ENCODE assay signal across 31 cellular contexts in the genomic region with DNA sequence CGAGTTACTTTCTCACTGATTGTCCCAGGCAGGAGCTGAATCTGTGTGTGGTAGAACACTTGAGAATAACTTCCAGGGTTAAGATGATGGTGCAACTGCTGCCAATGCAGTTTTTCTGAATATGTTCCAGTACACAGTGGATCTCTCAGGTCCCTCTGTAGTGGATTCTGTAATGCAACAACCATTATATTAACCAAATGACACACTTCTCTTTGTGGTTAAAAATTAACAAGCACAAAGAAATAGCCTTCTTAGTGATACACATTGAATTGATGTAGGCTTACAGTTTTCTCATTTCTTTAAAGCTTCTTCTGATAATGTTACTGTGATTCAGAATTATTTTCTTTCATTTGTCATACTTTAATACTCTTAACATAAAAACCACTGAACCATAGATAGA.
"Had no signal": no experiment of that assay in that cellular context is flagged by ENCODE, and none has a peak within 500 bp of the region (broad histone marks: within the 10 kb centered on the region; RNA-seq: fewer than 3 reads in every experiment).

No MANE protein-coding gene starts in this region.

- H3K27ac ChIP-seq: ascending aorta, cardiac muscle cell, VCaP had no signal

- H3K36me3 ChIP-seq: ascending aorta, cardiac muscle cell had no signal

- ATAC-seq: activated CD8-positive, alpha-beta memory T cell treated with anti-CD3 and anti-CD28 coated beads, Interleukin-2, amount 10 ng/mL, durations not matched to agents 7 days and 5 days; activated CD8-positive, alpha-beta T cell treated with anti-CD3 and anti-CD28 coated beads, Interleukin-2, amount 10 ng/mL, durations not matched to agents 7 days and 5 days; activated naive CD8-positive, alpha-beta T cell treated with anti-CD3 and anti-CD28 coated beads, Interleukin-2, amount 50 U/mL, for 24 hours had no signal

- DNase-seq: activated B cell treated with CpG ODN at 0.5 μM for 24 hours; activated CD4-positive, alpha-beta memory T cell treated with anti-CD3 and anti-CD28 coated beads, Interleukin-2, amount 10 ng/mL, durations not matched to agents 7 days and 5 days; activated CD4-positive, alpha-beta T cell treated with anti-CD3 and anti-CD28 coated beads for 4 hours; activated CD4-positive, alpha-beta T cell treated with anti-CD3 and anti-CD28 coated beads, Interleukin-2, amount 10 ng/mL, durations not matched to agents 24 days and 14 days; activated CD4-positive, alpha-beta T cell treated with anti-CD3 and anti-CD28 coated beads, Interleukin-2, amount 50 U/mL, for 1 hour; activated CD4-positive, alpha-beta T cell treated with anti-CD3 and anti-CD28 coated beads, Interleukin-2, amount 50 U/mL, for 4 hours; activated CD4-positive, CD25-positive, alpha-beta regulatory T cell treated with anti-CD3 and anti-CD28 coated beads, Interleukin-2, amount 50 U/mL, for 72 hours; activated CD8-positive, alpha-beta memory T cell treated with anti-CD3 and anti-CD28 coated beads for 24 hours; activated CD8-positive, alpha-beta memory T cell treated with anti-CD3 and anti-CD28 coated beads, Interleukin-2, amount 10 ng/mL, durations not matched to agents 7 days and 5 days; activated CD8-positive, alpha-beta memory T cell treated with anti-CD3 and anti-CD28 coated beads, Interleukin-2, amount 50 U/mL, for 48 hours; activated CD8-positive, alpha-beta T cell treated with anti-CD3 and anti-CD28 coated beads, Interleukin-2, amount 10 ng/mL, durations not matched to agents 7 days and 5 days; activated effector memory CD4-positive, alpha-beta T cell treated with Interleukin-2 at 50 U/mL for 16 hours; activated gamma-delta T cell; activated naive CD4-positive, alpha-beta T cell treated with anti-CD3 and anti-CD28 coated beads, Interleukin-2, amount 10 ng/mL, durations not matched to agents 7 days and 5 days; activated naive CD4-positive, alpha-beta T cell treated with Interleukin-2 at 50 U/mL for 16 hours; activated naive CD8-positive, alpha-beta T cell treated with anti-CD3 and anti-CD28 coated beads, Interleukin-2, amount 10 ng/mL, durations not matched to agents 7 days and 5 days; activated naive CD8-positive, alpha-beta T cell treated with anti-CD3 and anti-CD28 coated beads, Interleukin-2, amount 50 U/mL, for 24 hours; activated T-cell treated with anti-CD3 and anti-CD28 coated beads, Interleukin-2, amount 50 U/mL, for 24 hours; activated T-cell treated with anti-CD3 and anti-CD28 coated beads, Interleukin-2, amount 50 U/mL, for 48 hours; amygdala; anterior cingulate cortex; caudate nucleus; cerebellar nuclear complex; T-helper 1 cell; T-helper 2 cell; T-helper 9 cell had no signal

- H3K4me1 ChIP-seq: ascending aorta had no signal

- H3K27me3 ChIP-seq: ascending aorta, cardiac muscle cell had no signal

- H3K9me3 ChIP-seq: ascending aorta had no signal

- FAIRE-seq: bronchial epithelial cell, TTC549 had no signal

- H3K4me3 ChIP-seq: ascending aorta, cardiac muscle cell had no signal
